In genomic region chr5:172973127-172973916, GRCh38 we compare ENCODE assay signal across 1 cellular context.
TF ChIP-seq lines count a peak whose summit lies in the region.

No MANE protein-coding gene starts in this region.

TF ChIP-seq in SK-N-SH treated with all-trans-retinoic acid at 6 μM for 48 hours, 23 proteins besides CTCF, POLR2A, EP300 and RAD21 (continued from another document):
- TF ChIP-seq PATZ1 (CRISPR knock-in tag; IDR thresholded peaks at IDR 0.05; ENCODE audit: borderline replicate concordance) (no peak), CSDC2 (CRISPR knock-in tag; IDR thresholded peaks at IDR 0.05) (no peak), ZNF70 (CRISPR knock-in tag; IDR thresholded peaks at IDR 0.05) (no peak), ISL1 (CRISPR knock-in tag; IDR thresholded peaks at IDR 0.05) (no peak), TOX (CRISPR knock-in tag; IDR thresholded peaks at IDR 0.05; ENCODE audit: borderline replicate concordance) (no peak), ARNTL (CRISPR knock-in tag; IDR thresholded peaks at IDR 0.05; ENCODE audit: borderline replicate concordance, low read depth) (no peak), ZFP30 (CRISPR knock-in tag; IDR thresholded peaks at IDR 0.05) (no peak)
